Comparison of ENCODE assay signal across 1 cellular context in the genomic region with DNA sequence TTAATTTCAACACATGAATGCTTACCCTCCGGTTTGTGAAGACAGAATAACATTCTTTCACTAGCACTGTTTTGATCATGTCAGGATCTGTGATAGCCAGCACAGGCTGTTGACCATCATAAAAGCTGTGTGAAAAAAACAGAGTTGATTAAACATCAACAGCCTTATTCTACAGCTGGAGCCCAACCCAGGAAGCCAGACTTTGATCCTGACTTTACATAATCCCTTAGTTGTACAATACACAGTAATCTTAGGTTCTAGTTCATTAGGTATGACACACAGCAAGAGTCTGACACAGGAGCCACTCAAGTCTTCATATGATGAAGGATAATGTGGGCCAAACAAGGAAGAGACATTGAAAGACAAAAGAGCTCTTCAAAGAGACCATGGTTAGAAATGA.
TF ChIP-seq lines count a peak whose summit lies in the region.

No MANE protein-coding gene starts in this region.

TF ChIP-seq in HepG2, 621 proteins besides CTCF, POLR2A, EP300 and RAD21 (continued from another document and continues in another):
- TF ChIP-seq NFE2L2 (IDR thresholded peaks at IDR 0.05; ENCODE audit: low read length), result no peak
- TF ChIP-seq ZNF749 (CRISPR knock-in tag; IDR thresholded peaks at IDR 0.05; ENCODE audit: borderline replicate concordance), result peak; percentile 21; the same call in 1 of the 2 replicates
- peak; percentile 73 for TF ChIP-seq ARID3A (IDR thresholded peaks at IDR 0.05; ENCODE audit: low read depth, low read length)
- no peak for TF ChIP-seq ZSCAN12 (CRISPR knock-in tag; IDR thresholded peaks at IDR 0.05)
- no peak for TF ChIP-seq THAP8 (CRISPR knock-in tag; IDR thresholded peaks at IDR 0.05; ENCODE audit: borderline replicate concordance)
- no peak for TF ChIP-seq ATRX (CRISPR knock-in tag; IDR thresholded peaks at IDR 0.05; ENCODE audit: borderline replicate concordance)
- TF ChIP-seq NKX3-1 (CRISPR knock-in tag; IDR thresholded peaks at IDR 0.05), result no peak
- TF ChIP-seq MED1 (CRISPR knock-in tag; IDR thresholded peaks at IDR 0.05), result peak; percentile 88
- no peak for TF ChIP-seq ZNF451 (CRISPR knock-in tag; IDR thresholded peaks at IDR 0.05)
- TF ChIP-seq PHF21A (CRISPR knock-in tag; IDR thresholded peaks at IDR 0.05), result peak; percentile 45; the same call in 1 of the 2 replicates
- no peak for TF ChIP-seq MYPOP (CRISPR knock-in tag; IDR thresholded peaks at IDR 0.05)
- no peak for TF ChIP-seq THAP9 (CRISPR knock-in tag; IDR thresholded peaks at IDR 0.05; ENCODE audit: borderline replicate concordance)
- TF ChIP-seq ZNF572 (CRISPR knock-in tag; IDR thresholded peaks at IDR 0.05), result no peak
- no peak for TF ChIP-seq KDM3A (CRISPR knock-in tag; IDR thresholded peaks at IDR 0.05; ENCODE audit: low read depth)
- TF ChIP-seq ZNF777 (CRISPR knock-in tag; IDR thresholded peaks at IDR 0.05), result no peak
- 0 out of 2 replicates have a peak, but pooled peaks have one; percentile 43 for TF ChIP-seq HNF1B (CRISPR knock-in tag; IDR thresholded peaks at IDR 0.05)
- TF ChIP-seq, protein P1, sequence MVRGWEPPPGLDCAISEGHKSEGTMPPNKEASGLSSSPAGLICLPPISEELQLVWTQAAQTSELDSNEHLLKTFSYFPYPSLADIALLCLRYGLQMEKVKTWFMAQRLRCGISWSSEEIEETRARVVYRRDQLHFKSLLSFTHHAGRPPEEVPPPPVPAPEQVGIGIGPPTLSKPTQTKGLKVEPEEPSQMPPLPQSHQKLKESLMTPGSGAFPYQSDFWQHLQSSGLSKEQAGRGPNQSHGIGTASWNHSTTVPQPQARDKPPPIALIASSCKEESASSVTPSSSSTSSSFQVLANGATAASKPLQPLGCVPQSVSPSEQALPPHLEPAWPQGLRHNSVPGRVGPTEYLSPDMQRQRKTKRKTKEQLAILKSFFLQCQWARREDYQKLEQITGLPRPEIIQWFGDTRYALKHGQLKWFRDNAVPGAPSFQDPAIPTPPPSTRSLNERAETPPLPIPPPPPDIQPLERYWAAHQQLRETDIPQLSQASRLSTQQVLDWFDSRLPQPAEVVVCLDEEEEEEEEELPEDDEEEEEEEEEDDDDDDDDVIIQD (CRISPR knock-in tag; IDR thresholded peaks at IDR 0.05; ENCODE audit: low read depth), result peak; percentile 76; the same call in 1 of the 2 replicates
- TF ChIP-seq FOXA3 (CRISPR knock-in tag; IDR thresholded peaks at IDR 0.05), result peak; percentile 79
- TF ChIP-seq UBTF (CRISPR knock-in tag; IDR thresholded peaks at IDR 0.05), result no peak
- TF ChIP-seq ZIK1 (CRISPR knock-in tag; IDR thresholded peaks at IDR 0.05; ENCODE audit: borderline replicate concordance, low read depth), result no peak
- TF ChIP-seq CBX1 (IDR thresholded peaks at IDR 0.05; ENCODE audit: low read depth), result no peak
- TF ChIP-seq ZNF430 (CRISPR knock-in tag; IDR thresholded peaks at IDR 0.05), result no peak
- peak; percentile 9 for TF ChIP-seq TEAD3 (CRISPR knock-in tag; optimal IDR thresholded peaks at IDR 0.05; ENCODE audit: borderline replicate concordance)
- TF ChIP-seq PTBP1 (IDR thresholded peaks at IDR 0.05; ENCODE audit: low read depth, low read length, poor library complexity, severe bottlenecking), result no peak
- no peak for TF ChIP-seq NR2F6 (IDR thresholded peaks at IDR 0.05)
- TF ChIP-seq NR2F6 (CRISPR knock-in tag; IDR thresholded peaks at IDR 0.05), result peak; percentile 49; the same call in 1 of the 2 replicates
- no peak for TF ChIP-seq KLF11 (CRISPR knock-in tag; IDR thresholded peaks at IDR 0.05)
- TF ChIP-seq HOXA7 (CRISPR knock-in tag; IDR thresholded peaks at IDR 0.05), result no peak
- no peak for TF ChIP-seq ZNF567 (CRISPR knock-in tag; IDR thresholded peaks at IDR 0.05; ENCODE audit: borderline replicate concordance)
- TF ChIP-seq, protein P2, sequence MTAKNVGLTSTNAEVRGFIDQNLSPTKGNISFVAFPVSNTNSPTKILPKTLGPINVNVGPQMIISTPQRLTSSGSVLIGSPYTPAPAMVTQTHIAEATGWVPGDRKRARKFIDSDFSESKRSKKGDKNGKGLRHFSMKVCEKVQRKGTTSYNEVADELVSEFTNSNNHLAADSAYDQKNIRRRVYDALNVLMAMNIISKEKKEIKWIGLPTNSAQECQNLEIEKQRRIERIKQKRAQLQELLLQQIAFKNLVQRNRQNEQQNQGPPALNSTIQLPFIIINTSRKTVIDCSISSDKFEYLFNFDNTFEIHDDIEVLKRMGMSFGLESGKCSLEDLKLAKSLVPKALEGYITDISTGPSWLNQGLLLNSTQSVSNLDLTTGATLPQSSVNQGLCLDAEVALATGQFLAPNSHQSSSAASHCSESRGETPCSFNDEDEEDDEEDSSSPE (CRISPR knock-in tag; IDR thresholded peaks at IDR 0.05), result no peak
- no peak for TF ChIP-seq SNAPC5 (CRISPR knock-in tag; IDR thresholded peaks at IDR 0.05; ENCODE audit: borderline replicate concordance)
- TF ChIP-seq DPF2 (CRISPR knock-in tag; IDR thresholded peaks at IDR 0.05; ENCODE audit: borderline replicate concordance, low read depth), result 0 out of 2 replicates have a peak, but pooled peaks have one; percentile 24
- no peak for TF ChIP-seq TRIM22 (IDR thresholded peaks at IDR 0.05)
- peak; percentile 62; the same call in 1 of the 2 replicates for TF ChIP-seq BCL6 (CRISPR knock-in tag; IDR thresholded peaks at IDR 0.05)
- TF ChIP-seq MAFK (conservative IDR thresholded peaks at IDR 0.05 in 1 of 2, IDR thresholded peaks at IDR 0.05 in 1 of 2; ENCODE audit: low read length in 2 of 2), result peak in 1 of 2 experiments; percentile 19; a peak in 1 of 4 replicates
- TF ChIP-seq ZBED4 (CRISPR knock-in tag; IDR thresholded peaks at IDR 0.05; ENCODE audit: borderline replicate concordance), result no peak
- no peak for TF ChIP-seq MAFG (CRISPR knock-in tag; IDR thresholded peaks at IDR 0.05)
- no peak for TF ChIP-seq ZNF546 (CRISPR knock-in tag; conservative IDR thresholded peaks at IDR 0.05)
